In the genomic region with DNA sequence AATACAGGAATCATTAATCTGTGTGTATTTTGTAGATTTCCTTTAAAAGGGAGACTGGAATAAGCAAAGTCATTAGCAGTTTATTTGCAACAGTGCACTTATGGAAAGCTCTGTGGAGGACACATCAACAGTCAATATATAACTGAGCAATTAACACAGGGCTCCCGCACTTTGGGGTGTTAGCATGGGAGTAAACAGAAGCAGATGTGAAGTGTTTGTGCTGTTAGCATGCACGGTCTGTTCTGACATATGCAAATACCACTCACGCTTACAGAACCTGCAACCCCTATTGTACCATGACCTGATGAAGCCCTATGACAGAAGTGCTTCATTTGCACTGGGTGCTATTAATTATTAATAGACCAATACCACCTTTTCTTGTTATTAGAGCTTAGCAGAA, we compare ENCODE assay signal across 11 cellular contexts.
A peak's percentile ranks its signal among the peaks of the same experiment; 100 is the strongest.
DNase-seq lines count a peak whose midpoint lies in the region; ATAC-seq, FAIRE-seq and TF ChIP-seq lines count a peak whose summit lies in the region.
"Had no signal": no experiment of that assay in that cellular context is flagged by ENCODE, and none has a peak within 500 bp of the region (broad histone marks: within the 10 kb centered on the region; RNA-seq: fewer than 3 reads in every experiment).

No MANE protein-coding gene starts in this region.

- no peaks in the 10 kb centered on the region for H3K4me1 ChIP-seq in kidney (ENCODE audit: control insufficient read depth in 1 of 2, insufficient read depth in 1 of 2, low read depth in 1 of 2, low read length in 2 of 2)
- peaks cover 0 to 5% of the 10 kb centered on the region in 2 donors for H3K4me1 ChIP-seq in aorta (ENCODE audit: control insufficient read depth in 1 of 2, insufficient read depth in 2 of 2, low read length in 2 of 2)
- H3K4me1 ChIP-seq: parathyroid adenoma, uterus had no signal

- H3K4me3 ChIP-seq in kidney (ENCODE audit: low read length in 2 of 2) (no peak overlapping the region), aorta (ENCODE audit: low read length in 2 of 2) (no peak overlapping the region)
- H3K4me3 ChIP-seq: uterus had no signal

- H3K9me3 ChIP-seq in kidney (ENCODE audit: control insufficient read depth in 1 of 2, low read length in 2 of 2) (no peaks in the 10 kb centered on the region), aorta (ENCODE audit: control insufficient read depth, low read length) (no peaks in the 10 kb centered on the region)
- H3K9me3 ChIP-seq: uterus had no signal

- ATAC-seq in GM19372 (IDR thresholded peaks at IDR 0.05; ENCODE audit: low read depth, unreplicated experiment) (peak; percentile 94), HG02870 (IDR thresholded peaks at IDR 0.05; ENCODE audit: unreplicated experiment) (peak; percentile 98), HG03571 (IDR thresholded peaks at IDR 0.05; ENCODE audit: unreplicated experiment) (peak; percentile 94), aorta (ENCODE audit: low FRiP score) (no peak)
- ATAC-seq: T-cell had no signal

- 94 to 96% methylated on average over 3 of the region's 3 CpGs for WGBS in aorta, 2 donors

- no peak for TF ChIP-seq CTCF in kidney (IDR thresholded peaks at IDR 0.05; ENCODE audit: borderline replicate concordance, extremely low read depth, insufficient read depth)

- no peak for FAIRE-seq in kidney (lab: Jason Lieb, UNC)

- no peak overlapping the region for H3K9ac ChIP-seq in kidney (ENCODE audit: low read length in 2 of 2)
- H3K9ac ChIP-seq: parathyroid adenoma had no signal

- no peak overlapping the region for H3K27ac ChIP-seq in kidney (ENCODE audit: low read depth in 2 of 2, low read length in 2 of 2)
- no peak overlapping the region for H3K27ac ChIP-seq in aorta (ENCODE audit: low read depth in 1 of 2, low read length in 2 of 2)
- H3K27ac ChIP-seq: parathyroid adenoma, uterus had no signal

- DNase-seq in COR-L47 (lab: John Stamatoyannopoulos, UW) (peak; percentile 73), kidney (no peak), aorta (no peak), NOMO-1 treated with DMSO at 0.1 percent for 48 hours (lab: John Stamatoyannopoulos, UW; ENCODE audit: unreplicated experiment) (no peak), CD1c-positive myeloid dendritic cell (ENCODE audit: extremely low spot score) (no peak)
- DNase-seq: T-cell, uterus had no signal

- intact Hi-C loops in kidney (cut with DNase I) (no loop called here), aorta (cut with DNase I) (loop anchor here in 1 of 2 donors (10.0 kb wide), 1 partner anchor 95 kb away; no protein-coding TSS in a partner anchor)

- H3K27me3 ChIP-seq in aorta (ENCODE audit: control insufficient read depth in 1 of 2, insufficient read depth in 2 of 2, low read length in 1 of 2): no peaks in the 10 kb centered on the region
- H3K27me3 ChIP-seq: uterus had no signal

- H3K36me3 ChIP-seq in kidney (ENCODE audit: control insufficient read depth in 1 of 2, insufficient read depth in 2 of 2, low read length in 2 of 2): no peaks in the 10 kb centered on the region
- no peaks in the 10 kb centered on the region for H3K36me3 ChIP-seq in aorta (ENCODE audit: control insufficient read depth in 1 of 2, insufficient read depth in 2 of 2, low read length in 1 of 2)
- H3K36me3 ChIP-seq: uterus had no signal
